30 cellular contexts compared by ENCODE assay signal in the genomic region with DNA sequence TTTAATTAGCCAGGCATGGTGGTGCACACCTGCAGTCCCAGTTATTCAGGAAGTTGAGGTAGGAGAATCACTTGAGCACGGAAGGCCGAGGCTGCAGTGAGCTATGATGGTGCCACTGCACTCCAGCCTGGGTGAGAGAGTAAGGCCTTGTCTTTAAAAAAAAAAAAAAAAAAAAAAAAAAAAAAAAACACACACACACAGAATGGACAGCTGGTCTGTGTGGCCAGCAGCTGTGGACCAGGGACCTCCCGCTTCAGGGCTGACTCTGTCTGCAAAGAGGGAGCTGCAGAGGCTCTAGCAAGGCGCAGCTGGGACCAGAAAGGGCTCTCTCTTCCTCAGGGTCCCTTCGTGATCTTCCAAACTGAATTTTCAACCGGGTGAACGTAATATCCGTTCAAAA. TPM values are rescaled to one million over a fixed set of nuclear protein-coding genes. Genes with fewer than 3 reads are reported as not detected.
DNase-seq lines count a peak whose midpoint lies in the region; ATAC-seq and TF ChIP-seq lines count a peak whose summit lies in the region.
"Had no signal": no experiment of that assay in that cellular context is flagged by ENCODE, and none has a peak within 500 bp of the region (broad histone marks: within the 10 kb centered on the region; RNA-seq: fewer than 3 reads in every experiment).

No MANE protein-coding gene starts in this region.

- H3K4me3 ChIP-seq in HEK293 (ENCODE audit: low read depth, low read length) (no peak overlapping the region), choroid plexus epithelial cell (ENCODE audit: low read depth, low read length) (no peak overlapping the region), spleen (no peak overlapping the region), colonic mucosa (no peak overlapping the region)
- H3K4me3 ChIP-seq: BLaER1 treated with 17β-estradiol and CSF1 and Interleukin-3, amounts not matched to agents 10 nM and 100 nM; GM23338; HAP-1; SJSA1 had no signal

- CTCF ChIA-PET in HEK293 (lab: Yijun Ruan, JAX): no interaction called here

- no peak for TF ChIP-seq POLR2A in spleen (IDR thresholded peaks at IDR 0.05)

- no peaks in the 10 kb centered on the region for H3K27me3 ChIP-seq in spleen (replicated peaks in 1 of 7)
- no peaks in the 10 kb centered on the region for H3K27me3 ChIP-seq in colonic mucosa
- H3K27me3 ChIP-seq: BLaER1 treated with 17β-estradiol and CSF1 and Interleukin-3, amounts not matched to agents 10 nM and 100 nM; SJSA1 had no signal

- peak; percentile 8 for DNase-seq in choroid plexus epithelial cell (ENCODE audit: low read depth)
- peak; percentile 83 for DNase-seq in myocyte (ENCODE audit: low read depth)
- peak; percentile 13 for DNase-seq in spleen
- no peak for DNase-seq in NCI-H510A treated with DMSO at 0.1 percent for 48 hours (lab: John Stamatoyannopoulos, UW)
- DNase-seq in colonic mucosa: no peak
- DNase-seq: AML-193; CD4-positive, alpha-beta T cell; COR-L47; DMS 273 treated with DMSO at 0.1 percent for 48 hours; DMS79; EL; GDM1; IMR-90; KG1; NCI-H1048; NCI-H1417; NCI-H1694; NCI-H2081; NCI-H2171 treated with DMSO at 0.1 percent for 48 hours; NCI-H526; NCI-H82; NK-92 treated with Interleukin-12 subunit alpha and Interleukin-12 subunit beta, amount 100 ng/mL, for 24 hours; PC-3 had no signal

- TF ChIP-seq CTCF in HEK293 (tag by site-specific recombination; IDR thresholded peaks at IDR 0.05) (no peak), choroid plexus epithelial cell (conservative IDR thresholded peaks at IDR 0.05; ENCODE audit: low read depth, low read length) (no peak), spleen (IDR thresholded peaks at IDR 0.05 in 8 of 11, conservative IDR thresholded peaks at IDR 0.05 in 3 of 11) (no peak), colonic mucosa (IDR thresholded peaks at IDR 0.05) (no peak)

- H3K9ac ChIP-seq in colonic mucosa (ENCODE audit: low read depth in 2 of 2, low read length in 2 of 2): no peak overlapping the region
- H3K9ac ChIP-seq: BLaER1 treated with 17β-estradiol and CSF1 and Interleukin-3, amounts not matched to agents 10 nM and 100 nM had no signal

- intact Hi-C loops in spleen (cut with DNase I; ENCODE audit: low total_unique reads) (no loop called here), colonic mucosa (cut with DNase I) (no loop called here)

- H3K27ac ChIP-seq in HEK293 (ENCODE audit: extremely low read depth, low read depth, low read length) (no peak overlapping the region), spleen (no peak overlapping the region), colonic mucosa (no peak overlapping the region)
- H3K27ac ChIP-seq: BLaER1 treated with 17β-estradiol and CSF1 and Interleukin-3, amounts not matched to agents 10 nM and 100 nM; SJSA1 had no signal

- no peak for ATAC-seq in HG02870 (IDR thresholded peaks at IDR 0.05; ENCODE audit: unreplicated experiment)
- ATAC-seq: GM23338, PC-3, Right ventricle myocardium inferior had no signal

- no peaks in the 10 kb centered on the region for H3K36me3 ChIP-seq in HEK293 (ENCODE audit: control insufficient read depth in 2 of 2, insufficient read depth in 1 of 2, low read length in 2 of 2)
- H3K36me3 ChIP-seq in spleen: peaks cover 0 to 31% (median 10%) of the 10 kb centered on the region in 6 donors
- no peaks in the 10 kb centered on the region for H3K36me3 ChIP-seq in colonic mucosa
- H3K36me3 ChIP-seq: HAP-1, SJSA1 had no signal

- no peaks in the 10 kb centered on the region for H3K9me3 ChIP-seq in HEK293 (ENCODE audit: control insufficient read depth, insufficient read depth, low read depth, low read length)
- peaks cover 0 to 9% (median 2%) of the 10 kb centered on the region in 8 donors for H3K9me3 ChIP-seq in spleen
- no peaks in the 10 kb centered on the region for H3K9me3 ChIP-seq in colonic mucosa
- H3K9me3 ChIP-seq: HAP-1, SJSA1 had no signal

- POLR2A ChIA-PET in HEK293 (lab: Yijun Ruan, JAX): interaction anchor here (0.6 to 0.7 kb wide), 3 partner anchors 17 to 77 kb away, joined by 4 to 6 read pairs (median 5); no protein-coding TSS in a partner anchor

- H3K4me1 ChIP-seq in HEK293 (ENCODE audit: control insufficient read depth, insufficient read depth, low read length): no peaks in the 10 kb centered on the region
- peaks cover under 1 to 10% (median 6%) of the 10 kb centered on the region in 6 donors for H3K4me1 ChIP-seq in spleen
- no peaks in the 10 kb centered on the region for H3K4me1 ChIP-seq in colonic mucosa
- H3K4me1 ChIP-seq: HAP-1, SJSA1 had no signal

- 81 to 93% (median 90%) methylated on average over 8 of the region's 8 CpGs for WGBS in spleen, 5 donors

TF ChIP-seq in HEK293, 187 proteins besides CTCF, POLR2A, EP300 and RAD21:
- TF ChIP-seq, protein P1, sequence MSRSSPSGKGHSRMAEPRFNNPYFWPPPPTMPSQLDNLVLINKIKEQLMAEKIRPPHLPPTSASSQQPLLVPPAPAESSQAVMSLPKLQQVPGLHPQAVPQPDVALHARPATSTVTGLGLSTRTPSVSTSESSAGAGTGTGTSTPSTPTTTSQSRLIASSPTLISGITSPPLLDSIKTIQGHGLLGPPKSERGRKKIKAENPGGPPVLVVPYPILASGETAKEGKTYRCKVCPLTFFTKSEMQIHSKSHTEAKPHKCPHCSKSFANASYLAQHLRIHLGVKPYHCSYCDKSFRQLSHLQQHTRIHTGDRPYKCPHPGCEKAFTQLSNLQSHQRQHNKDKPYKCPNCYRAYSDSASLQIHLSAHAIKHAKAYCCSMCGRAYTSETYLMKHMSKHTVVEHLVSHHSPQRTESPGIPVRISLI (tag by site-specific recombination; IDR thresholded peaks at IDR 0.05): peak; percentile 76
- no peak for TF ChIP-seq ZNF350 (tag by site-specific recombination; IDR thresholded peaks at IDR 0.05)

RNA-seq across cellular contexts. Expression of a gene that starts 53.6 kb away (rescaled TPM):
- total RNA-seq in myocyte (38.2 and 40.9 TPM in 2 replicates), spleen (10 to 100 TPM; 13.7 to 22.4 (median 21.2) TPM), colonic mucosa (10 to 100 TPM; 31.0 to 54.9 TPM)
- 24.9 TPM for polyA plus RNA-seq in myocyte (2012)
- polyA plus RNA-seq in spleen: 1 to 10 TPM; 7.5 to 8.4 (median 7.7) TPM

RNA-seq across cellular contexts. Expression of a gene that starts 54.2 kb away (rescaled TPM):
- total RNA-seq in myocyte (12.3 and 16.4 TPM in 2 replicates), spleen (10 to 100 TPM; 20.8 to 39.5 (median 23.8) TPM), colonic mucosa (10 to 100 TPM; 19.2 to 32.8 TPM)
- polyA plus RNA-seq in myocyte (2012): 14.8 TPM
- polyA plus RNA-seq in spleen: 10 to 100 TPM in 2 of 3 donors, 1 to 10 TPM in 1; 9.9 to 30.2 (median 13.9) TPM

Comparison
In these comparisons a context has a peak if more than half of its experiments do, and no peak if none do; other contexts are left out.
1. DNase-seq: peak in choroid plexus epithelial cell (single experiment), myocyte (single experiment) and spleen (single experiment); none in NCI-H510A treated with DMSO at 0.1 percent for 48 hours (single experiment) and colonic mucosa (single experiment).